In genomic region chr15:92831459-92832229, GRCh38 we compare ENCODE assay signal across 8 cellular contexts.
DNase-seq lines count a peak whose midpoint lies in the region; ATAC-seq, FAIRE-seq and TF ChIP-seq lines count a peak whose summit lies in the region.

No MANE protein-coding gene starts in this region.

- H3K4me3 ChIP-seq in kidney (ENCODE audit: low read length in 2 of 2) = peak overlapping the region; percentile 56 to 59

- no peaks in the 10 kb centered on the region for H3K9me3 ChIP-seq in kidney (ENCODE audit: control insufficient read depth in 1 of 2, low read length in 2 of 2)

- peak; percentile 97 for ATAC-seq in GM19025 (IDR thresholded peaks at IDR 0.05; ENCODE audit: low read depth, unreplicated experiment)
- peak; percentile 97 for ATAC-seq in HG03280 (IDR thresholded peaks at IDR 0.05; ENCODE audit: unreplicated experiment)

- peak overlapping the region; percentile 85 to 97 for H3K27ac ChIP-seq in kidney (ENCODE audit: low read depth in 2 of 2, low read length in 2 of 2)

- TF ChIP-seq CTCF in kidney (IDR thresholded peaks at IDR 0.05; ENCODE audit: borderline replicate concordance, extremely low read depth, insufficient read depth) = no peak

- no peaks in the 10 kb centered on the region for H3K36me3 ChIP-seq in kidney (ENCODE audit: control insufficient read depth in 1 of 2, insufficient read depth in 2 of 2, low read length in 2 of 2)

- FAIRE-seq in kidney (lab: Jason Lieb, UNC) = no peak

- DNase-seq in AG08396 (ENCODE audit: low spot score) (peak; percentile 88), NCI-H345 (lab: John Stamatoyannopoulos, UW) (peak; percentile 97), kidney (peak; percentile 97)
- DNase-seq in activated CD4-positive, CD25-positive, alpha-beta regulatory T cell (lab: John Stamatoyannopoulos, UW) = peak; percentile 59 to 73 (median 69)
- peak; percentile 89 for DNase-seq in central memory CD4-positive, alpha-beta T cell
- peak; percentile 92 for DNase-seq in stimulated activated CD4-positive, alpha-beta T cell treated with anti-CD3 and anti-CD28 coated beads, Interleukin-15, amount 100 ng/mL, for 24 hours

- intact Hi-C loops in kidney (cut with DNase I) = no loop called here

- peak overlapping the region; percentile 60 to 69 for H3K9ac ChIP-seq in kidney (ENCODE audit: low read length in 2 of 2)

- peaks cover 18 to 24% of the 10 kb centered on the region in 2 donors for H3K4me1 ChIP-seq in kidney (ENCODE audit: control insufficient read depth in 1 of 2, insufficient read depth in 1 of 2, low read depth in 1 of 2, low read length in 2 of 2)

Comparison
In these comparisons a context has a peak if more than half of its experiments do, and no peak if none do; other contexts are left out.
1. Peak in every context shown above with its lines: DNase-seq, ATAC-seq, H3K4me3 ChIP-seq and H3K27ac ChIP-seq.